10 cellular contexts compared by ENCODE assay signal in the genomic region with DNA sequence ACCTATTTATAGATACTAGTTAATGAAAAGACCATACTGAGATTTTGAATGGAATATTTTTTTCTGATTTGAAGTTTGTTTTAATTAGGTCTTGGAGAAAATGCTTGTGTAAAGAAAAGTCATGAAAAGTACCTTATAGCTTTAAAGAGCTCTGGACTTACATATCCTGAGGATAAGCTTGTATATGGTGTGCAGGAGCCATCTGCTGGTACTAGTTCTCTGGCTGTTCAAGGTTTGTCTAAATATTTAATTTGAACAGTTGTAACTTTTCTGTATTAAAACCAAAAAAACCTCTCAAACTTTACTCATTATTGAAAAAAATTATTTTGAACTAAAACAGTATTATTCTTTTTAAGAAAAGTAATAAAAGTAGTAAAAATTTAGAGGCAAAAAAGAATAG. TPM values are rescaled to one million over a fixed set of nuclear protein-coding genes. Genes with fewer than 3 reads are reported as not detected.
A peak's percentile ranks its signal among the peaks of the same experiment; 100 is the strongest.
DNase-seq lines count a peak whose midpoint lies in the region; ATAC-seq and TF ChIP-seq lines count a peak whose summit lies in the region.
"Had no signal": no experiment of that assay in that cellular context is flagged by ENCODE, and none has a peak within 500 bp of the region (broad histone marks: within the 10 kb centered on the region; RNA-seq: fewer than 3 reads in every experiment).

No MANE protein-coding gene starts in this region.

- DNase-seq in NCI-H748 (lab: John Stamatoyannopoulos, UW; ENCODE audit: unreplicated experiment) (peak; percentile 26), NCI-H748 treated with DMSO at 0.1 percent for 48 hours (lab: John Stamatoyannopoulos, UW) (no peak), NCI-H82 treated with DMSO at 0.1 percent for 48 hours (lab: John Stamatoyannopoulos, UW; ENCODE audit: unreplicated experiment) (peak; percentile 29), epithelial cell of proximal tubule (ENCODE audit: low read depth) (no peak), psoas muscle (no peak), Peyer's patch (no peak), ureter (ENCODE audit: low spot score) (no peak), activated gamma-delta T cell (lab: John Stamatoyannopoulos, UW) (no peak)
- DNase-seq: COR-L47 had no signal

- peak in 3 of 4 donors; percentile 57 to 79 (median 67) for ATAC-seq in psoas muscle

- intact Hi-C loops in psoas muscle (cut with DNase I): loop anchor here in 1 of 2 donors (2.0 kb wide), 1 partner anchor 49 kb away; no protein-coding TSS in a partner anchor

- H3K27ac ChIP-seq in psoas muscle: no peak overlapping the region
- H3K27ac ChIP-seq in Peyer's patch: no peak overlapping the region
- H3K27ac ChIP-seq: prostate gland had no signal

- TF ChIP-seq CTCF in epithelial cell of proximal tubule (conservative IDR thresholded peaks at IDR 0.05; ENCODE audit: low read depth, low read length) (peak; percentile 50), psoas muscle (IDR thresholded peaks at IDR 0.05) (peak; percentile 45), Peyer's patch (IDR thresholded peaks at IDR 0.05) (peak in 3 of 6 experiments; percentile 35 to 46 (median 43))

- H3K9me3 ChIP-seq in psoas muscle (no peaks in the 10 kb centered on the region), Peyer's patch (no peaks in the 10 kb centered on the region)
- H3K9me3 ChIP-seq: prostate gland had no signal

- H3K27me3 ChIP-seq in psoas muscle (ENCODE audit: insufficient read depth in 3 of 3, low read length in 2 of 3) (no peaks in the 10 kb centered on the region), Peyer's patch (no peaks in the 10 kb centered on the region)

- peaks cover 0 to 31% of the 10 kb centered on the region in 2 donors for H3K36me3 ChIP-seq in psoas muscle (ENCODE audit: insufficient read depth in 1 of 2, low read depth in 1 of 2)
- H3K36me3 ChIP-seq in Peyer's patch: peaks cover 0 to 7% (median 0%) of the 10 kb centered on the region in 3 donors
- H3K36me3 ChIP-seq: prostate gland had no signal

- H3K4me1 ChIP-seq in psoas muscle (no peaks in the 10 kb centered on the region), Peyer's patch (no peaks in the 10 kb centered on the region)
- H3K4me1 ChIP-seq: prostate gland had no signal

- no peak for TF ChIP-seq POLR2A in Peyer's patch (IDR thresholded peaks at IDR 0.05)

- H3K4me3 ChIP-seq in epithelial cell of proximal tubule (ENCODE audit: low read depth, low read length) (no peak overlapping the region), psoas muscle (no peak overlapping the region), Peyer's patch (no peak overlapping the region)
- H3K4me3 ChIP-seq: prostate gland had no signal

RNA-seq across cellular contexts. Expression of a gene that starts 50.2 kb away (rescaled TPM):
- total RNA-seq in epithelial cell of proximal tubule (10.7 and 12.8 TPM in 2 replicates), psoas muscle (100 to 1,000 TPM; 158 to 202 (median 166) TPM), Peyer's patch (10 to 100 TPM; 45.4 to 90.0 (median 72.4) TPM), ureter (67.9 TPM)
- polyA plus RNA-seq in psoas muscle: 100 to 1,000 TPM in 1 of 3 donors, 10 to 100 TPM in 2; 28.7 to 160 (median 63.5) TPM

RNA-seq across cellular contexts. Expression of a gene that starts 52.7 kb away (rescaled TPM):
- total RNA-seq in epithelial cell of proximal tubule: 76.0 and 90.0 TPM in 2 replicates
- 10 to 100 TPM; 50.7 to 75.4 (median 56.5) TPM for total RNA-seq in psoas muscle
- 10 to 100 TPM; 44.9 to 61.8 (median 51.9) TPM for polyA plus RNA-seq in psoas muscle
- total RNA-seq in Peyer's patch: 10 to 100 TPM; 19.4 to 35.5 (median 20.8) TPM
- total RNA-seq in ureter: 54.8 TPM

Comparison
In these comparisons a context has a peak if more than half of its experiments do, and no peak if none do; other contexts are left out.
1. DNase-seq: peak in NCI-H748 (single experiment) and NCI-H82 treated with DMSO at 0.1 percent for 48 hours (single experiment); none in NCI-H748 treated with DMSO at 0.1 percent for 48 hours (single experiment), epithelial cell of proximal tubule (single experiment), psoas muscle (0 of 2), Peyer's patch (0 of 3), ureter (single experiment) and activated gamma-delta T cell (single experiment).